Comparison of ENCODE assay signal across 1 cellular context in genomic region chr3:186746008-186746407, GRCh38.
TF ChIP-seq lines count a peak whose summit lies in the region.

No MANE protein-coding gene starts in this region.

TF ChIP-seq in HepG2, 621 proteins besides CTCF, POLR2A, EP300 and RAD21 (continued from another document and continues in another):
- TF ChIP-seq AHDC1 (CRISPR knock-in tag; IDR thresholded peaks at IDR 0.05; ENCODE audit: borderline replicate concordance) (peak; percentile 41; the same call in 1 of the 2 replicates), ZNF281 (CRISPR knock-in tag; IDR thresholded peaks at IDR 0.05; ENCODE audit: borderline replicate concordance) (no peak), ETV5 (CRISPR knock-in tag; IDR thresholded peaks at IDR 0.05; ENCODE audit: borderline replicate concordance) (peak; percentile 90), ZBTB40 (IDR thresholded peaks at IDR 0.05) (no peak), ZBTB40 (CRISPR knock-in tag; IDR thresholded peaks at IDR 0.05) (peak; percentile 32; the same call in 1 of the 2 replicates), NR0B2 (CRISPR knock-in tag; IDR thresholded peaks at IDR 0.05) (no peak), RFX5 (IDR thresholded peaks at IDR 0.05; ENCODE audit: low read depth, low read length) (no peak), ZKSCAN8 (CRISPR knock-in tag; IDR thresholded peaks at IDR 0.05; ENCODE audit: borderline replicate concordance) (no peak), GMEB2 (CRISPR knock-in tag; IDR thresholded peaks at IDR 0.05; ENCODE audit: low read depth) (no peak), HMGXB3 (CRISPR knock-in tag; IDR thresholded peaks at IDR 0.05; ENCODE audit: borderline replicate concordance) (0 out of 2 replicates have a peak, but pooled peaks have one; percentile 33), GATAD1 (CRISPR knock-in tag; IDR thresholded peaks at IDR 0.05) (no peak; the same call in 1 of the 2 replicates), ZNF543 (CRISPR knock-in tag; IDR thresholded peaks at IDR 0.05) (no peak), NFIC (IDR thresholded peaks at IDR 0.05; ENCODE audit: low read length) (no peak), HNF1A (IDR thresholded peaks at IDR 0.05; ENCODE audit: low read depth) (no peak), HNF1A (CRISPR knock-in tag; IDR thresholded peaks at IDR 0.05; ENCODE audit: borderline replicate concordance) (peak; percentile 42; the same call in 1 of the 2 replicates), ZNF34 (CRISPR knock-in tag; IDR thresholded peaks at IDR 0.05; ENCODE audit: borderline replicate concordance) (no peak)
